ENCODE assay signal across 24 cellular contexts in the genomic region with DNA sequence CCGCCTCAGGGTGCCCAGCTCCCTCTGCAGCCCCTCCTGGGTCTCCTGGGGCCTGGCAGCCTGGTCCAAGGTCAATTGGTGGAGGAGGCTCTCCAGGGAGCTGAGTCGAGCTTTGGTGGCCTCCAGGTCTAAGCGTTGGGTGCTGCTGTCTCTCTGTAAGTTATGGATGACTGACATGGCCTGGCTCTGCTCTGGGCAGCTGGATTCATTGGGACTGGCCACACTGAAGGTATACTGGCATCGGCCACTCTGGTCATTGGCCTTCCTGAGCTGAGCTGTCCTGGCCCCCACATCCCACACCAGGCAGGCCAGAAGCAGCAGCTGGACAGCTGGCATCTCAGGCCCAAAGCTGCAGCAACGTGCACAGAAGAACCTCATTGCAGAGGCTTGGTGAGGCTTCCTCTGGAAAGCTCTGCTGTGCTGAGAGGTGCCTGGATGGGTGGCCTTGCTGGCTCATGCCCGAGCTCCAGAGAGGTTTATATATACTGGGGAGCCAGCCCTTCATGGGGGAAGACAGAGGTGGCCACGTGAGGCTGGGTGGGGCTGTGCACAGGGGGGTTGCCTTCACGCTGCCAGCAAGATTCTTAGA. TPM values are rescaled to one million over a fixed set of nuclear protein-coding genes. Genes with fewer than 3 reads are reported as not detected.
DNase-seq lines count a peak whose midpoint lies in the region; ATAC-seq and TF ChIP-seq lines count a peak whose summit lies in the region.
"Had no signal": no experiment of that assay in that cellular context is flagged by ENCODE, and none has a peak within 500 bp of the region (broad histone marks: within the 10 kb centered on the region; RNA-seq: fewer than 3 reads in every experiment).

A gene (minus strand): TSS at position 455 of the 589 bp plus-strand sequence. CDS start 77 bp downstream, at position 378.

- intact Hi-C loops in posterior vena cava (cut with DNase I) = no loop called here

- CTCF ChIA-PET in RWPE1 (lab: Yijun Ruan, JAX) = interaction anchor here (0.6 kb wide), 1 partner anchor 331 kb away, joined by 3 read pairs; no protein-coding TSS in a partner anchor

- H3K4me3 ChIP-seq in coronary artery = no peak within 1 kb of the TSS
- H3K4me3 ChIP-seq in hepatocyte = no peak within 1 kb of the TSS
- no peak within 1 kb of the TSS for H3K4me3 ChIP-seq in thoracic aorta
- H3K4me3 ChIP-seq: GM23248, psoas muscle had no signal

- H2AFZ ChIP-seq in hepatocyte = no peak within 1 kb of the TSS

- H4K20me1 ChIP-seq in hepatocyte (ENCODE audit: insufficient read depth, poor library complexity, severe bottlenecking) = no peaks in the 10 kb centered on the region

- no peaks in the 10 kb centered on the region for H3K79me2 ChIP-seq in hepatocyte

- H3K36me3 ChIP-seq in hepatocyte (replicated peaks; ENCODE audit: insufficient read depth, low read depth) (no peaks in the 10 kb centered on the region), thoracic aorta (no peaks in the 10 kb centered on the region)

- TF ChIP-seq CTCF in coronary artery (IDR thresholded peaks at IDR 0.05) (no peak), hepatocyte (IDR thresholded peaks at IDR 0.05; ENCODE audit: poor library complexity) (no peak), thoracic aorta (IDR thresholded peaks at IDR 0.05) (no peak), RWPE1 (conservative IDR thresholded peaks at IDR 0.05; ENCODE audit: low read depth) (no peak)

- no peaks in the 10 kb centered on the region for H3K9me2 ChIP-seq in hepatocyte (replicated peaks; ENCODE audit: insufficient read depth)

- no peak for ATAC-seq in thoracic aorta (ENCODE audit: insufficient number of reproducible peaks, low FRiP score, low read depth)
- ATAC-seq in HG03457 (IDR thresholded peaks at IDR 0.05; ENCODE audit: unreplicated experiment) = no peak
- ATAC-seq: activated naive CD8-positive, alpha-beta T cell treated with anti-CD3 and anti-CD28 coated beads, Interleukin-2, amount 50 U/mL, for 24 hours; Panc1 had no signal

- H3K27me3 ChIP-seq in hepatocyte (no peaks in the 10 kb centered on the region), thoracic aorta (replicated peaks; ENCODE audit: insufficient read depth) (no peaks in the 10 kb centered on the region)

- DNase-seq in coronary artery (ENCODE audit: low spot score) (no peak), hepatocyte (ENCODE audit: low spot score) (no peak), posterior vena cava (ENCODE audit: low spot score) (no peak), thoracic aorta (ENCODE audit: low spot score) (no peak), NCI-H187 (lab: John Stamatoyannopoulos, UW) (no peak), RWPE1 (ENCODE audit: low spot score) (no peak), kidney glomerular epithelial cell (lab: John Stamatoyannopoulos, UW) (no peak)
- DNase-seq: activated CD4-positive, alpha-beta T cell treated with anti-CD3 and anti-CD28 coated beads, Interleukin-2, amount 50 U/mL, for 4 hours; activated effector memory CD4-positive, alpha-beta T cell treated with anti-CD3 and anti-CD28 coated beads, Interleukin-2, amount 50 U/mL, for 16 hours; activated naive CD8-positive, alpha-beta T cell treated with anti-CD3 and anti-CD28 coated beads, Interleukin-2, amount 50 U/mL, for 24 hours; GM23248; NCI-H1092 treated with DMSO at 0.1 percent for 48 hours; NCI-H2029 treated with DMSO at 0.1 percent for 48 hours; NCI-H446; nephron progenitor cell; psoas muscle; stimulated activated CD4-positive, alpha-beta T cell treated with anti-CD3 and anti-CD28 coated beads, Interleukin-4, amount 100 ng/mL, for 24 hours; substantia nigra had no signal

- peaks cover 22% of the 10 kb centered on the region for H3K4me1 ChIP-seq in hepatocyte (ENCODE audit: insufficient read depth)
- peaks cover 36 to 58% of the 10 kb centered on the region in 2 donors for H3K4me1 ChIP-seq in thoracic aorta (ENCODE audit: control insufficient read depth in 1 of 2, low read depth in 2 of 2)

- H3K27ac ChIP-seq in coronary artery (peak within 1 kb of the TSS; percentile 83 to 89), hepatocyte (no peak within 1 kb of the TSS), thoracic aorta (peak within 1 kb of the TSS; percentile 87), RWPE1 (no peak within 1 kb of the TSS)
- H3K27ac ChIP-seq: C4-2B had no signal

- peak within 1 kb of the TSS; percentile 34 for H3K4me2 ChIP-seq in hepatocyte

- POLR2A ChIA-PET in RWPE1 (lab: Yijun Ruan, JAX; ENCODE audit: low non-redundant PET) = no interaction called here

- H3K9me3 ChIP-seq in hepatocyte (ENCODE audit: low read depth) (no peaks in the 10 kb centered on the region), thoracic aorta (no peaks in the 10 kb centered on the region)
- H3K9me3 ChIP-seq: psoas muscle had no signal

- 85% methylated on average over 8 of the region's 8 CpGs for WGBS in hepatocyte (ENCODE audit: low lambda C conversion rate, missing lambda C conversion rate)

RNA-seq across cellular contexts. Expression of the gene that starts here (rescaled TPM):
- total RNA-seq in hepatocyte (not detected in 2 replicates), posterior vena cava (10 to 100 TPM; 28.9 to 32.1 TPM), thoracic aorta (10 to 100 TPM; 37.2 to 38.4 TPM)
- polyA plus RNA-seq in hepatocyte = not detected in 2 replicates
- total RNA-seq: GM23248; SK-MEL-5; T-helper 1 cell treated with Interleukin-12 subunit alpha and Interleukin-12 subunit beta and Interleukin-4 antibody, amounts not matched to agents 30 ng/mL and 1 ng/mL, for 36 hours had no signal
- polyA plus RNA-seq: AG04450, GM23248 had no signal

Comparison
In these comparisons a context has a peak if more than half of its experiments do, and no peak if none do; other contexts are left out.
1. RNA of the gene that starts here (total RNA-seq): 37.2 to 38.4 TPM in thoracic aorta and 28.9 to 32.1 TPM in posterior vena cava; not detected in hepatocyte; every median in the first group is over 10 times any median in the second.
2. H3K27ac ChIP-seq: peak in coronary artery (2 of 2) and thoracic aorta (2 of 2); none in hepatocyte (single experiment) and RWPE1 (single experiment).